In genomic region chr20:41408131-41408789, GRCh38 we compare ENCODE assay signal across 12 cellular contexts. TPM values are rescaled to one million over a fixed set of nuclear protein-coding genes. Genes with fewer than 3 reads are reported as not detected.
DNase-seq lines count a peak whose midpoint lies in the region; ATAC-seq and TF ChIP-seq lines count a peak whose summit lies in the region.
"Had no signal": no experiment of that assay in that cellular context is flagged by ENCODE, and none has a peak within 500 bp of the region (broad histone marks: within the 10 kb centered on the region; RNA-seq: fewer than 3 reads in every experiment).

No MANE protein-coding gene starts in this region.

- peak overlapping the region; percentile 40; the same call in 1 of the 2 replicates for H3K9ac ChIP-seq in BLaER1

- in situ Hi-C loops in GM13976 (cut with MboI; ENCODE audit: low sequenced_read_pairs, unreplicated experiment) = no loop called here

- no peak for DNase-seq in GM13976 (ENCODE audit: low spot score)
- no peak for DNase-seq in HuH-7 (ENCODE audit: low spot score)
- no peak for DNase-seq in 8988T
- no peak for DNase-seq in NCI-H446 treated with DMSO at 0.1 percent for 48 hours (lab: John Stamatoyannopoulos, UW)
- DNase-seq: Calu3, foreskin keratinocyte, NCI-H1694 had no signal

- H3K4me1 ChIP-seq in BLaER1 = peaks cover 66% of the 10 kb centered on the region
- H3K4me1 ChIP-seq: foreskin keratinocyte had no signal

- H3K27me3 ChIP-seq in BLaER1 = no peaks in the 10 kb centered on the region
- H3K27me3 ChIP-seq: foreskin keratinocyte had no signal

- H3K36me3 Mint-ChIP-seq in activated T-helper 17 cell treated with anti-CD3 and anti-CD28 coated beads, Interleukin-2, amount 50 U/mL, for 72 hours (ENCODE audit: low read depth) = peaks cover 79% of the 10 kb centered on the region

- no peak overlapping the region for H3K4me3 Mint-ChIP-seq in activated T-helper 17 cell treated with anti-CD3 and anti-CD28 coated beads, Interleukin-2, amount 50 U/mL, for 72 hours

- H3K9me3 Mint-ChIP-seq in activated T-helper 17 cell treated with anti-CD3 and anti-CD28 coated beads, Interleukin-2, amount 50 U/mL, for 72 hours = no peaks in the 10 kb centered on the region

- H3K27ac ChIP-seq in BLaER1 = no peak overlapping the region
- H3K27ac ChIP-seq: foreskin keratinocyte had no signal

- no peak overlapping the region for H3K4me3 ChIP-seq in BLaER1

- H3K36me3 ChIP-seq in BLaER1 = peaks cover 91% of the 10 kb centered on the region

- H3K4me1 Mint-ChIP-seq in activated T-helper 17 cell treated with anti-CD3 and anti-CD28 coated beads, Interleukin-2, amount 50 U/mL, for 72 hours = peaks cover 12% of the 10 kb centered on the region

- ATAC-seq in GM18907 (IDR thresholded peaks at IDR 0.05; ENCODE audit: unreplicated experiment) = peak; percentile 88
- peak; percentile 74 for ATAC-seq in HG03045 (IDR thresholded peaks at IDR 0.05; ENCODE audit: unreplicated experiment)
- ATAC-seq in activated T-helper 17 cell treated with anti-CD3 and anti-CD28 coated beads, Interleukin-2, amount 50 U/mL, for 72 hours (replicated peaks) = peak; percentile 75
- ATAC-seq: foreskin keratinocyte had no signal

- H4K20me1 ChIP-seq in BLaER1 = peaks cover 51% of the 10 kb centered on the region

- peak overlapping the region; percentile 73 for H3K27ac Mint-ChIP-seq in activated T-helper 17 cell treated with anti-CD3 and anti-CD28 coated beads, Interleukin-2, amount 50 U/mL, for 72 hours

- TF ChIP-seq CTCF in GM13976 (IDR thresholded peaks at IDR 0.05; ENCODE audit: borderline replicate concordance, control extremely low read depth, extremely low read depth, insufficient read depth, missing control alignments) = no peak

- no peaks in the 10 kb centered on the region for H3K27me3 Mint-ChIP-seq in activated T-helper 17 cell treated with anti-CD3 and anti-CD28 coated beads, Interleukin-2, amount 50 U/mL, for 72 hours

- H3K4me2 ChIP-seq in BLaER1 = peak overlapping the region; percentile 75

- peaks cover 4% of the 10 kb centered on the region; the same call in 1 of the 2 replicates for H3K9me3 ChIP-seq in BLaER1

RNA-seq across cellular contexts. Expression of gene EMILIN3, which starts 41.6 kb away (rescaled TPM):
- not detected for total RNA-seq in activated T-helper 17 cell treated with anti-CD3 and anti-CD28 coated beads, Interleukin-2, amount 50 U/mL, for 72 hours
- total RNA-seq: Calu3; T-helper 2 cell treated with Interferon-gamma antibody and Interleukin-4, amounts not matched to agents 100 ng/mL and 5 ng/mL, for 36 hours had no signal
